ENCODE assay signal across 21 cellular contexts in genomic region chr7:133755922-133756321, GRCh38.
DNase-seq lines count a peak whose midpoint lies in the region; ATAC-seq and TF ChIP-seq lines count a peak whose summit lies in the region.
"Had no signal": no experiment of that assay in that cellular context is flagged by ENCODE, and none has a peak within 500 bp of the region (broad histone marks: within the 10 kb centered on the region; RNA-seq: fewer than 3 reads in every experiment).

No MANE protein-coding gene starts in this region.

- H3K27ac ChIP-seq in SK-N-MC = peak overlapping the region; percentile 60; the same call in 1 of the 2 replicates
- no peak overlapping the region for H3K27ac ChIP-seq in psoas muscle
- H3K27ac ChIP-seq: 22Rv1; BLaER1 treated with 17β-estradiol and CSF1 and Interleukin-3, amounts not matched to agents 10 nM and 100 nM; GM23248 had no signal

- peak; percentile 7 for DNase-seq in NCI-H1105 treated with DMSO at 0.1 percent for 48 hours (lab: John Stamatoyannopoulos, UW)
- DNase-seq in NCI-H1105 (lab: John Stamatoyannopoulos, UW) = no peak
- DNase-seq in NCI-H526 (lab: John Stamatoyannopoulos, UW) = peak; percentile 41 to 47
- DNase-seq in SK-N-MC (ENCODE audit: low read depth, low spot score) = peak; percentile 20
- no peak for DNase-seq in psoas muscle
- DNase-seq: ACHN; AML-193; BE2C; CD4-positive, alpha-beta T cell; CD8-positive, alpha-beta memory T cell; DMS 273 treated with DMSO at 0.1 percent for 48 hours; DMS79; EL; GDM1; GM23248; H7; HCEC 1CT had no signal

- no peaks in the 10 kb centered on the region for H3K27me3 ChIP-seq in psoas muscle (ENCODE audit: insufficient read depth in 3 of 3, low read length in 2 of 3)
- H3K27me3 ChIP-seq: BE2C; BLaER1 treated with 17β-estradiol and CSF1 and Interleukin-3, amounts not matched to agents 10 nM and 100 nM had no signal

- TF ChIP-seq CTCF in psoas muscle (IDR thresholded peaks at IDR 0.05) = no peak

- H3K36me3 ChIP-seq in SK-N-MC (ENCODE audit: insufficient read depth, low read length) = no peaks in the 10 kb centered on the region
- H3K36me3 ChIP-seq in psoas muscle (ENCODE audit: insufficient read depth in 1 of 2, low read depth in 1 of 2) = no peaks in the 10 kb centered on the region
- H3K36me3 ChIP-seq: BE2C; BLaER1 treated with 17β-estradiol and CSF1 and Interleukin-3, amounts not matched to agents 10 nM and 100 nM had no signal

- no peak overlapping the region for H3K9ac ChIP-seq in SK-N-MC (ENCODE audit: insufficient read length)
- H3K9ac ChIP-seq: BLaER1 treated with 17β-estradiol and CSF1 and Interleukin-3, amounts not matched to agents 10 nM and 100 nM; GM23248 had no signal

- H3K4me1 ChIP-seq in psoas muscle = no peaks in the 10 kb centered on the region
- H3K4me1 ChIP-seq: BLaER1 treated with 17β-estradiol and CSF1 and Interleukin-3, amounts not matched to agents 10 nM and 100 nM had no signal

- intact Hi-C loops in psoas muscle (cut with DNase I) = loop anchor here in 1 of 2 donors (5.0 kb wide), 1 partner anchor 51 kb away; no protein-coding TSS in a partner anchor

- no peaks in the 10 kb centered on the region for H3K9me3 ChIP-seq in SK-N-MC (ENCODE audit: low read depth, low read length)
- no peaks in the 10 kb centered on the region for H3K9me3 ChIP-seq in psoas muscle
- H3K9me3 ChIP-seq: BE2C; BLaER1 treated with 17β-estradiol and CSF1 and Interleukin-3, amounts not matched to agents 10 nM and 100 nM had no signal

- ATAC-seq in HG03139 (IDR thresholded peaks at IDR 0.05; ENCODE audit: unreplicated experiment) = no peak
- no peak for ATAC-seq in psoas muscle
- ATAC-seq: GM12878 had no signal

- H3K4me3 ChIP-seq in SK-N-MC = peak overlapping the region; percentile 39; the same call in 1 of the 2 replicates
- H3K4me3 ChIP-seq in psoas muscle = no peak overlapping the region
- H3K4me3 ChIP-seq: BLaER1 treated with 17β-estradiol and CSF1 and Interleukin-3, amounts not matched to agents 10 nM and 100 nM; GM12878; GM23248 had no signal

Comparison
In these comparisons a context has a peak if more than half of its experiments do, and no peak if none do; other contexts are left out.
1. DNase-seq: peak in NCI-H1105 treated with DMSO at 0.1 percent for 48 hours (single experiment), NCI-H526 (2 of 2) and SK-N-MC (single experiment); none in NCI-H1105 (single experiment) and psoas muscle (0 of 2).